Comparison of ENCODE assay signal across 22 cellular contexts in genomic region chr2:26985807-26986206, GRCh38.
"Had no signal": no experiment of that assay in that cellular context is flagged by ENCODE, and none has a peak within 500 bp of the region (broad histone marks: within the 10 kb centered on the region; RNA-seq: fewer than 3 reads in every experiment).

No MANE protein-coding gene starts in this region.

- DNase-seq: dermis blood vessel endothelial cell; dorsolateral prefrontal cortex; effector CD4-positive, alpha-beta T cell; effector memory CD4-positive, alpha-beta T cell; erythroblast; esophagus squamous epithelium; foreskin fibroblast; foreskin melanocyte; gastrocnemius medialis; glutamatergic neuron; head of caudate nucleus; heart right ventricle; left cardiac atrium; left ventricle myocardium inferior; lower lobe of right lung; mesenchymal stem cell; mucosa of descending colon; naive B cell had no signal

- H3K9me3 ChIP-seq: esophagus squamous epithelium, gastrocnemius medialis, heart right ventricle, left ventricle myocardium inferior, lower lobe of right lung, mucosa of descending colon had no signal

- H3K9me3 Mint-ChIP-seq: mesothelial cell of epicardium, naive B cell had no signal

- H3K27me3 ChIP-seq: dorsolateral prefrontal cortex, esophagus squamous epithelium, gastrocnemius medialis, heart right ventricle had no signal

- ATAC-seq: esophagus mucosa, heart right ventricle, left cardiac atrium, lower lobe of right lung, mucosa of descending colon had no signal

- H3K36me3 ChIP-seq: esophagus squamous epithelium, gastrocnemius medialis, heart right ventricle, left ventricle myocardium inferior, lower lobe of right lung had no signal

- H3K4me3 Mint-ChIP-seq: mesothelial cell of epicardium, naive B cell had no signal

- H3K27ac Mint-ChIP-seq: mesothelial cell of epicardium had no signal

- H3K36me3 Mint-ChIP-seq: mesothelial cell of epicardium, naive B cell had no signal

- H3K27ac ChIP-seq: coronary artery, epithelial cell of prostate, esophagus squamous epithelium, heart right ventricle, left ventricle myocardium inferior, lower lobe of right lung had no signal

- H3K4me3 ChIP-seq: coronary artery, dorsolateral prefrontal cortex, esophagus squamous epithelium, gastrocnemius medialis, heart right ventricle, left ventricle myocardium inferior, lower lobe of right lung, mucosa of descending colon had no signal

- H3K4me1 Mint-ChIP-seq: mesothelial cell of epicardium, naive B cell had no signal
